ENCODE assay signal across 8 cellular contexts in the genomic region with DNA sequence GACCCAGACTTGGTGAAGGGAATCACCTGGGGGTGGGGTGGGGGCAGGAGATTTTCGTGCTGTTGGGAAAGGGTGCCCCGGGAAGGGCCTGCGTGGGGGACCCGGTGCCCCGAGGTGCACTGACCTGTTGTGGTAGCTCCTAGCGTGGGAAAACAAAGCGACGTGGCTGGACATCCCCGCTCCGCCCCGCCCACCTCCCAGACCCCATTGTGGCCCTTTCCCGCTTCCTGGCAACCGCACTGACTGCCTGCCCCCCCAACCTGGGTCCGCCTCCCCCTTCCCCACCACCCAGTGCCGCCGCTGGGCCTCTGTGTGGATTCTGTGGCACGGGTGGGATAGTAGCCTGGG. TPM values are rescaled to one million over a fixed set of nuclear protein-coding genes. Genes with fewer than 3 reads are reported as not detected.
DNase-seq lines count a peak whose midpoint lies in the region; ATAC-seq and FAIRE-seq lines count a peak whose summit lies in the region.

No MANE protein-coding gene starts in this region.

- peak overlapping the region; percentile 94 to 99 for H3K27ac Mint-ChIP-seq in activated naive CD4-positive, alpha-beta T cell treated with anti-CD3 and anti-CD28 coated beads, Interleukin-2, amount 50 U/mL, for 72 hours
- H3K27ac Mint-ChIP-seq in stimulated activated naive CD8-positive, alpha-beta T cell treated with anti-CD3 and anti-CD28 coated beads, Interleukin-15, amount 100 ng/mL, for 72 hours = peak overlapping the region; percentile 93 to 100

- peaks cover 10% of the 10 kb centered on the region for H3K27me3 Mint-ChIP-seq in stimulated activated naive CD8-positive, alpha-beta T cell treated with anti-CD3 and anti-CD28 coated beads, Interleukin-15, amount 100 ng/mL, for 72 hours

- H3K4me3 ChIP-seq in iPS-18c (ENCODE audit: insufficient read depth, low read depth, low read length) = peak overlapping the region; percentile 52

- H3K9me3 ChIP-seq in iPS-18c (ENCODE audit: control insufficient read depth, insufficient read depth, low read length) = peaks cover 3% of the 10 kb centered on the region

- H3K9me3 Mint-ChIP-seq in activated naive CD4-positive, alpha-beta T cell treated with anti-CD3 and anti-CD28 coated beads, Interleukin-2, amount 50 U/mL, for 72 hours = no peaks in the 10 kb centered on the region
- H3K9me3 Mint-ChIP-seq in stimulated activated naive CD8-positive, alpha-beta T cell treated with anti-CD3 and anti-CD28 coated beads, Interleukin-15, amount 100 ng/mL, for 72 hours = no peaks in the 10 kb centered on the region

- FAIRE-seq in frontal cortex (lab: Jason Lieb, UNC) = no peak

- peaks cover 55% of the 10 kb centered on the region for H3K4me1 Mint-ChIP-seq in stimulated activated naive CD8-positive, alpha-beta T cell treated with anti-CD3 and anti-CD28 coated beads, Interleukin-15, amount 100 ng/mL, for 72 hours

- H3K36me3 Mint-ChIP-seq in activated naive CD4-positive, alpha-beta T cell treated with anti-CD3 and anti-CD28 coated beads, Interleukin-2, amount 50 U/mL, for 72 hours = peaks cover 9 to 27% of the 10 kb centered on the region in 2 donors

- peak overlapping the region; percentile 90 to 100 for H3K4me3 Mint-ChIP-seq in stimulated activated naive CD8-positive, alpha-beta T cell treated with anti-CD3 and anti-CD28 coated beads, Interleukin-15, amount 100 ng/mL, for 72 hours

- ATAC-seq in activated naive CD4-positive, alpha-beta T cell treated with anti-CD3 and anti-CD28 coated beads, Interleukin-2, amount 50 U/mL, for 72 hours = no peak
- ATAC-seq in stimulated activated naive CD8-positive, alpha-beta T cell treated with anti-CD3 and anti-CD28 coated beads, Interleukin-15, amount 100 ng/mL, for 72 hours = no peak
- ATAC-seq in GM18511 (IDR thresholded peaks at IDR 0.05; ENCODE audit: unreplicated experiment) = no peak

- peak; percentile 11 for DNase-seq in NCI-H146 (lab: John Stamatoyannopoulos, UW)
- DNase-seq in NCI-H146 treated with DMSO at 0.1 percent for 48 hours (lab: John Stamatoyannopoulos, UW; ENCODE audit: unreplicated experiment) = no peak
- DNase-seq in activated naive CD4-positive, alpha-beta T cell treated with anti-CD3 and anti-CD28 coated beads, Interleukin-2, amount 50 U/mL, for 72 hours (ENCODE audit: low spot score in 2 of 2) = no peak
- peak in 1 of 2 donors; percentile 38 for DNase-seq in stimulated activated naive CD8-positive, alpha-beta T cell treated with anti-CD3 and anti-CD28 coated beads, Interleukin-15, amount 100 ng/mL, for 72 hours
- no peak for DNase-seq in NCI-H1048 (lab: John Stamatoyannopoulos, UW)
- no peak for DNase-seq in frontal cortex (ENCODE audit: low spot score in 2 of 2)

RNA-seq across cellular contexts. Expression of gene TYMP, which starts 2.5 kb away (rescaled TPM):
- 10 to 100 TPM; 20.8 to 74.5 TPM for total RNA-seq in activated naive CD4-positive, alpha-beta T cell treated with anti-CD3 and anti-CD28 coated beads, Interleukin-2, amount 50 U/mL, for 72 hours
- total RNA-seq in frontal cortex = 1.6 TPM

RNA-seq across cellular contexts. Expression of gene SCO2, which starts 6.9 kb away (rescaled TPM):
- total RNA-seq in activated naive CD4-positive, alpha-beta T cell treated with anti-CD3 and anti-CD28 coated beads, Interleukin-2, amount 50 U/mL, for 72 hours = 1 to 10 TPM in 1 of 2 donors, not detected in 1; 4.8 TPM
- 0.82 TPM for total RNA-seq in frontal cortex

RNA-seq across cellular contexts. Expression of gene KLHDC7B, which starts 13.4 kb away (rescaled TPM):
- total RNA-seq in activated naive CD4-positive, alpha-beta T cell treated with anti-CD3 and anti-CD28 coated beads, Interleukin-2, amount 50 U/mL, for 72 hours = 10 to 100 TPM in 1 of 2 donors, 1 to 10 TPM in 1; 2.6 to 11.0 TPM
- total RNA-seq in frontal cortex = not detected

RNA-seq across cellular contexts. Expression of gene NCAPH2, which starts 24.3 kb away (rescaled TPM):
- total RNA-seq in activated naive CD4-positive, alpha-beta T cell treated with anti-CD3 and anti-CD28 coated beads, Interleukin-2, amount 50 U/mL, for 72 hours = 100 to 1,000 TPM; 121 to 130 TPM
- 42.4 TPM for total RNA-seq in frontal cortex

RNA-seq across cellular contexts. Expression of gene LMF2, which starts 24.8 kb away (rescaled TPM):
- 10 to 100 TPM; 54.2 to 76.7 TPM for total RNA-seq in activated naive CD4-positive, alpha-beta T cell treated with anti-CD3 and anti-CD28 coated beads, Interleukin-2, amount 50 U/mL, for 72 hours
- 11.8 TPM for total RNA-seq in frontal cortex
